In genomic region chr16:30444231-30445148, GRCh38 we compare ENCODE assay signal across 1 cellular context.
TF ChIP-seq lines count a peak whose summit lies in the region.

No MANE protein-coding gene starts in this region.

TF ChIP-seq in K562, 482 proteins besides CTCF, POLR2A, EP300 and RAD21 (continued from another document):
- TF ChIP-seq ZZZ3 (IDR thresholded peaks at IDR 0.05) (no peak), NCOA6 (IDR thresholded peaks at IDR 0.05) (no peak), PYGO2 (tag; IDR thresholded peaks at IDR 0.05) (no peak), FOS (IDR thresholded peaks at IDR 0.05; ENCODE audit: extremely low read depth, insufficient read length) (no peak), L3MBTL2 (IDR thresholded peaks at IDR 0.05) (peak; percentile 76), CXXC5 (CRISPR knock-in tag; IDR thresholded peaks at IDR 0.05) (no peak), ZMIZ1 (IDR thresholded peaks at IDR 0.05; ENCODE audit: low read depth in 2 of 2, low read length in 2 of 2) (no peak), GABPB1 (CRISPR knock-in tag; IDR thresholded peaks at IDR 0.05) (peak; percentile 7; the same call in 1 of the 2 replicates), COPS2 (conservative IDR thresholded peaks at IDR 0.05) (no peak), ZBTB17 (CRISPR knock-in tag; IDR thresholded peaks at IDR 0.05) (no peak), NRF1 (conservative IDR thresholded peaks at IDR 0.05 in 1 of 2, IDR thresholded peaks at IDR 0.05 in 1 of 2) (no peak), CBFB (CRISPR knock-in tag; IDR thresholded peaks at IDR 0.05) (peak; percentile 56; the same call in 1 of the 2 replicates), EP400 (IDR thresholded peaks at IDR 0.05) (no peak), ZNF165 (CRISPR knock-in tag; IDR thresholded peaks at IDR 0.05; ENCODE audit: borderline replicate concordance) (no peak), ZNF282 (CRISPR knock-in tag; IDR thresholded peaks at IDR 0.05) (no peak), ZNF408 (CRISPR knock-in tag; IDR thresholded peaks at IDR 0.05; ENCODE audit: low read depth) (no peak)
TF ChIP-seq in K562: peak in this region for 38.
